ENCODE assay signal across 8 cellular contexts in the genomic region with DNA sequence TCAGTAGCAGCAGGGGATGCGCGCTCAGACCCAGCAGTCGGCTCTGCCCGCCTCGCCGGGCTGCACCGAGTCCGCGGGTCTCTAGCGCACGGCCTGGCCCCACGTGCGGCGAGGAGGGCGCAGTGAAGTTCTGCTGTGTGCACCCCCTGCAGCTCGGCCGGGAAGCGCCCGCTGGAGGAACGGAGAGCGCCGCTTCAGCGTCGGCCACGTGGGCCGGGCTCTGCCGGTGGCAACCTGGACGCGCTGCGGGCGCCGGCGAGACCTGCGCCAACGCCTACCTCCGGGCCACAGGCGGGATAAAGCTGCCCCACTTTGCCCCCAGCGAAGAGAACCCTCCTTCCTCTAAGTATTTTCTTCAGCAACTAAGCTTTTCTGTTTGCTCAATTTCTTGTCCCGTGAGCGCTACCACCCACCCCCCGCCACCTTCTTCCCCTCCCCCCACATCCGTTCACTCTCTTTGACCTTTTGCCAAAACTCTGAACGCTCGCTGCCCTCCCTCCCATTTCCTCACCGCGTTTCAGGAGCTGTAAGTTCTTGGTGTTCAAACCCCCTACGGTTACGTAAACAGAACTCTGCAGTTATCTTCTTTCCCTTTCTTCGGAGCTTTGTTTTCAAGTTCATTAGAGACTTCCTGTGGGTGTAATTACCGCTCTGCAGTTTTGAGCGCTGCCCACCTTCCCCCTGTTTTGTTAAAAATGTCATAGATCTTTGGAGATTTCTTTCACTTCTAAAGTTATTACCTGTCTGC. TPM values are rescaled to one million over a fixed set of nuclear protein-coding genes. Genes with fewer than 3 reads are reported as not detected.
A peak's percentile ranks its signal among the peaks of the same experiment; 100 is the strongest.
DNase-seq lines count a peak whose midpoint lies in the region; ATAC-seq, FAIRE-seq and TF ChIP-seq lines count a peak whose summit lies in the region.

No MANE protein-coding gene starts in this region.

- no peak for TF ChIP-seq POLR2A in A549 (IDR thresholded peaks at IDR 0.05; ENCODE audit: low read length)

- ATAC-seq in A549 (peak; percentile 73 to 88), GM19035 (IDR thresholded peaks at IDR 0.05; ENCODE audit: unreplicated experiment) (peak; percentile 60), HG02970 (IDR thresholded peaks at IDR 0.05; ENCODE audit: low FRiP score, unreplicated experiment) (no peak)

- TF ChIP-seq RAD21 in A549 (conservative IDR thresholded peaks at IDR 0.05 in 1 of 2, IDR thresholded peaks at IDR 0.05 in 1 of 2) = no peak

- H3K9me3 ChIP-seq in A549 = no peaks in the 10 kb centered on the region

- H3K4me1 ChIP-seq in A549 = 0 out of 3 replicates have a peak, but pooled peaks cover 3% of the 10 kb centered on the region

- peak overlapping the region; percentile 86 for H3K4me2 ChIP-seq in A549

- TF ChIP-seq EP300 in A549 (IDR thresholded peaks at IDR 0.05) = no peak

- 21% methylated on average over 50 of the region's 51 CpGs for WGBS in A549 (ENCODE audit: missing lambda C conversion rate)

- H3K27ac ChIP-seq in A549 = peak overlapping the region; percentile 56 to 80; a peak in 5 of 6 replicates

- peak in 1 of 2 experiments; percentile 15 for DNase-seq in A549 (ENCODE audit: low read depth in 1 of 2, low spot score in 1 of 2)
- peak; percentile 98 for DNase-seq in Jurkat, Clone E6-1 (ENCODE audit: low read depth, low spot score)
- peak; percentile 54 for DNase-seq in activated CD4-positive, alpha-beta T cell treated with anti-CD3 and anti-CD28 coated beads for 1 hour
- DNase-seq in choroid plexus epithelial cell (ENCODE audit: low read depth) = peak; percentile 65
- DNase-seq in lung microvascular endothelial cell (ENCODE audit: low read depth in 2 of 2) = peak; percentile 34 to 61
- DNase-seq in stimulated activated CD4-positive, alpha-beta T cell treated with anti-CD3 and anti-CD28 coated beads, TNF-alpha, amount 100 ng/mL, for 48 hours (ENCODE audit: low read depth in 3 of 3) = peak in 2 of 3 donors; percentile 20 to 61

- FAIRE-seq in A549 (lab: Jason Lieb, UNC) = no peak

- H3K4me3 ChIP-seq in A549 = peak overlapping the region; percentile 43
- peak overlapping the region; percentile 59 for H3K4me3 ChIP-seq in Jurkat, Clone E6-1 (ENCODE audit: low read length)
- peak overlapping the region; percentile 57 for H3K4me3 ChIP-seq in choroid plexus epithelial cell (ENCODE audit: low read depth, low read length)

- CTCF ChIA-PET in A549 (lab: Yijun Ruan, JAX) = no interaction called here

- TF ChIP-seq CTCF in A549 (IDR thresholded peaks at IDR 0.05) = no peak
- TF ChIP-seq CTCF in choroid plexus epithelial cell (conservative IDR thresholded peaks at IDR 0.05; ENCODE audit: low read depth, low read length) = no peak

- POLR2A ChIA-PET in A549 (lab: Yijun Ruan, JAX) = no interaction called here

TF ChIP-seq in A549, 52 proteins besides CTCF, POLR2A, EP300 and RAD21:
- TF ChIP-seq, protein P1, sequence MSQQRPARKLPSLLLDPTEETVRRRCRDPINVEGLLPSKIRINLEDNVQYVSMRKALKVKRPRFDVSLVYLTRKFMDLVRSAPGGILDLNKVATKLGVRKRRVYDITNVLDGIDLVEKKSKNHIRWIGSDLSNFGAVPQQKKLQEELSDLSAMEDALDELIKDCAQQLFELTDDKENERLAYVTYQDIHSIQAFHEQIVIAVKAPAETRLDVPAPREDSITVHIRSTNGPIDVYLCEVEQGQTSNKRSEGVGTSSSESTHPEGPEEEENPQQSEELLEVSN (IDR thresholded peaks at IDR 0.05; ENCODE audit: borderline replicate concordance, low read depth) = peak; percentile 65
- no peak for TF ChIP-seq EHF (CRISPR knock-in tag; IDR thresholded peaks at IDR 0.05)
- TF ChIP-seq MAZ (IDR thresholded peaks at IDR 0.05; ENCODE audit: borderline replicate concordance, low read depth, low read length) = no peak
- TF ChIP-seq MAFK (IDR thresholded peaks at IDR 0.05; ENCODE audit: partially characterized antibody) = no peak
- no peak for TF ChIP-seq ZFP36 (IDR thresholded peaks at IDR 0.05; ENCODE audit: borderline replicate concordance, partially characterized antibody)
- no peak for TF ChIP-seq JUN (IDR thresholded peaks at IDR 0.05)
- TF ChIP-seq BHLHE40 (IDR thresholded peaks at IDR 0.05; ENCODE audit: low read depth, low read length) = no peak
- TF ChIP-seq, protein P2, sequence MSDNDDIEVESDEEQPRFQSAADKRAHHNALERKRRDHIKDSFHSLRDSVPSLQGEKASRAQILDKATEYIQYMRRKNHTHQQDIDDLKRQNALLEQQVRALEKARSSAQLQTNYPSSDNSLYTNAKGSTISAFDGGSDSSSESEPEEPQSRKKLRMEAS (IDR thresholded peaks at IDR 0.05) = peak; percentile 74
- TF ChIP-seq CEBPB (IDR thresholded peaks at IDR 0.05) = no peak
- no peak for TF ChIP-seq FOSB (CRISPR knock-in tag; IDR thresholded peaks at IDR 0.05)
- TF ChIP-seq, protein P3, sequence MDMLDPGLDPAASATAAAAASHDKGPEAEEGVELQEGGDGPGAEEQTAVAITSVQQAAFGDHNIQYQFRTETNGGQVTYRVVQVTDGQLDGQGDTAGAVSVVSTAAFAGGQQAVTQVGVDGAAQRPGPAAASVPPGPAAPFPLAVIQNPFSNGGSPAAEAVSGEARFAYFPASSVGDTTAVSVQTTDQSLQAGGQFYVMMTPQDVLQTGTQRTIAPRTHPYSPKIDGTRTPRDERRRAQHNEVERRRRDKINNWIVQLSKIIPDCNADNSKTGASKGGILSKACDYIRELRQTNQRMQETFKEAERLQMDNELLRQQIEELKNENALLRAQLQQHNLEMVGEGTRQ (IDR thresholded peaks at IDR 0.05) = 0 out of 2 replicates have a peak, but pooled peaks have one; percentile 11

RNA-seq across cellular contexts. Expression of a gene that starts 42.6 kb away (rescaled TPM):
- polyA plus RNA-seq in A549 (2011; rRNA removed) = 0.26 and 0.32 TPM in 2 replicates
- polyA plus RNA-seq in A549 (2012; cell fraction: cytosol; rRNA removed) = 0.01 and 0.03 TPM in 2 replicates
- polyA plus RNA-seq in A549 (2012; cell fraction: nucleus; rRNA removed) = 0.04 TPM in 2 replicates
- 0.03 to 0.05 TPM (median 0.04 TPM) in 3 replicates for polyA plus RNA-seq in A549 (2017; fragmentation: RNase III; extraction: RNeasy Plus Mini Kit Qiagen cat#74134 plus additional on column Dnase treatment)
- polyA minus RNA-seq in A549 (2011; rRNA and poly(A)+ RNA removed) = 0.17 and 0.19 TPM in 2 replicates
- polyA plus RNA-seq in Jurkat, Clone E6-1 (2012; ENCODE audit: insufficient read depth, insufficient read length) = not detected
- not detected in 2 replicates for total RNA-seq in lung microvascular endothelial cell
